ENCODE assay signal across 16 cellular contexts in the genomic region with DNA sequence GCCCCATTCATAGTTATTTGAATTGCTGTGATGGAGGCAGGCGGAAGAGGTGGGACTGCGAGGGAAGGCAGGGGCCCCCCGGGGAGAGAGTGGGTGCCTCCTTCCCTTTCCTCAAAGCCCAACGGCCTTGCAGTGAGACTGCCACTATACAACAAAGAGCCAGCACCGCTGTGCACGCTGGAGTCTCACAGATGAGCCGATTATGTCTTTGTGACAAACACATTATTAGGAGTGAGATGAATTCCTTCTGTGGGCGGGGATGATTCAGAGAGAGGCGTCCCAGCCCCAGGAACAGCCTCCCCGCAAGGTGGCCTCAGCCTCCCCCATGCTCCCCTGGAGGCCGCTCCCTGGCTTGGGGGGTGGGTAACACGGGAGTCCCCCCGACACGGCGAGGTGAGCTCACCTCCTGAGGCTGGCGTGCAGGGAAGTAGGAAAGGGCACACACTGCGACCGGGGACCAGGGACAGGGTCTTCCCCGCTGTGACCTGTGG. TPM values are rescaled to one million over a fixed set of nuclear protein-coding genes. Genes with fewer than 3 reads are reported as not detected.
A peak's percentile ranks its signal among the peaks of the same experiment; 100 is the strongest.
DNase-seq lines count a peak whose midpoint lies in the region; ATAC-seq and TF ChIP-seq lines count a peak whose summit lies in the region.
"Had no signal": no experiment of that assay in that cellular context is flagged by ENCODE, and none has a peak within 500 bp of the region (broad histone marks: within the 10 kb centered on the region; RNA-seq: fewer than 3 reads in every experiment).

No MANE protein-coding gene starts in this region.

- no peaks in the 10 kb centered on the region for H3K36me3 Mint-ChIP-seq in brain
- H3K36me3 Mint-ChIP-seq: memory B cell had no signal

- peaks cover 72% of the 10 kb centered on the region for H3K4me1 Mint-ChIP-seq in brain

- no peaks in the 10 kb centered on the region for H3K27me3 Mint-ChIP-seq in brain

- H3K4me3 Mint-ChIP-seq in brain: no peak overlapping the region
- H3K4me3 Mint-ChIP-seq: memory B cell had no signal

- peak overlapping the region in 3 of 5 experiments; percentile 66 to 86 (median 82) for H3K27ac Mint-ChIP-seq in brain
- H3K27ac Mint-ChIP-seq: memory B cell had no signal

- peaks cover 99% of the 10 kb centered on the region for H3K27me3 ChIP-seq in left ventricle myocardium inferior (ENCODE audit: low read depth)

- DNase-seq in Right ventricle myocardium inferior (ENCODE audit: missing footprints) (peak; percentile 41), left ventricle myocardium inferior (no peak), Kasumi-1 (lab: John Stamatoyannopoulos, UW) (peak; percentile 83), sciatic nerve (ENCODE audit: low spot score) (peak; percentile 42), GM13977 (ENCODE audit: low spot score) (no peak)
- DNase-seq: cerebellar nuclear complex; DMS79 treated with DMSO at 0.1 percent for 48 hours; MM.1S; occipital lobe; stimulated activated CD4-positive, alpha-beta T cell treated with anti-CD3 and anti-CD28 coated beads, Interleukin-12 subunit alpha, Interleukin-12 subunit beta, amount 100 ng/mL, for 4 hours had no signal

- no peak overlapping the region for H3K4me3 ChIP-seq in left ventricle myocardium inferior

- H3K9me3 ChIP-seq in left ventricle myocardium inferior (replicated peaks): peaks cover 4% of the 10 kb centered on the region

- intact Hi-C loops in Right ventricle myocardium inferior (cut with DNase I): no loop called here
- intact Hi-C loops in left ventricle myocardium inferior (cut with micrococcal nuclease): no loop called here
- intact Hi-C loops in sciatic nerve (cut with DNase I): no loop called here

- H3K36me3 ChIP-seq in left ventricle myocardium inferior: no peaks in the 10 kb centered on the region

- ATAC-seq in Right ventricle myocardium inferior: no peak
- ATAC-seq in sciatic nerve: no peak
- no peak for ATAC-seq in GM21529 (IDR thresholded peaks at IDR 0.05; ENCODE audit: unreplicated experiment)
- no peak for ATAC-seq in GM18520 (IDR thresholded peaks at IDR 0.05; ENCODE audit: unreplicated experiment)

- peaks cover 0 to 6% (median 3%) of the 10 kb centered on the region in 5 experiments for H3K9me3 Mint-ChIP-seq in brain
- H3K9me3 Mint-ChIP-seq: memory B cell had no signal

- no peak overlapping the region for H3K27ac ChIP-seq in left ventricle myocardium inferior (replicated peaks)
- H3K27ac ChIP-seq: HL-60 had no signal

- TF ChIP-seq CTCF in left ventricle myocardium inferior (IDR thresholded peaks at IDR 0.05; ENCODE audit: borderline replicate concordance): no peak
- no peak for TF ChIP-seq CTCF in brain (conservative IDR thresholded peaks at IDR 0.05)
- no peak for TF ChIP-seq CTCF in GM13977 (IDR thresholded peaks at IDR 0.05; ENCODE audit: extremely low read depth, insufficient read depth, missing control alignments)

- H3K4me1 ChIP-seq in left ventricle myocardium inferior: peaks cover 9% of the 10 kb centered on the region

- in situ Hi-C loops in GM13977 (cut with MboI; ENCODE audit: low pct_unique_long_range_greater_than_20kb, low sequenced_read_pairs, unreplicated experiment): no loop called here

RNA-seq across cellular contexts. Expression of a gene that starts 26.7 kb away (rescaled TPM):
- total RNA-seq in Right ventricle myocardium inferior: not detected
- total RNA-seq in left ventricle myocardium inferior: not detected
- polyA plus RNA-seq in brain (ENCODE audit: insufficient read depth, low read depth, low replicate concordance): 0.48 TPM
- 0.09 TPM for total RNA-seq in sciatic nerve
- total RNA-seq: epithelial cell of proximal tubule had no signal

Comparison
In these comparisons a context has a peak if more than half of its experiments do, and no peak if none do; other contexts are left out.
1. DNase-seq: peak in Right ventricle myocardium inferior (single experiment), Kasumi-1 (2 of 2) and sciatic nerve (single experiment); none in left ventricle myocardium inferior (single experiment) and GM13977 (single experiment).